ENCODE assay signal across 8 cellular contexts in genomic region chr1:40064797-40065492, GRCh38. TPM values are rescaled to one million over a fixed set of nuclear protein-coding genes. Genes with fewer than 3 reads are reported as not detected.
A peak's percentile ranks its signal among the peaks of the same experiment; 100 is the strongest.
DNase-seq lines count a peak whose midpoint lies in the region; ATAC-seq lines count a peak whose summit lies in the region.

No MANE protein-coding gene starts in this region.

- peak; percentile 94 for ATAC-seq in HG03066 (IDR thresholded peaks at IDR 0.05; ENCODE audit: low read depth, unreplicated experiment)
- ATAC-seq in sciatic nerve: peak; percentile 58

- peak; percentile 30 for DNase-seq in activated CD8-positive, alpha-beta memory T cell treated with anti-CD3 and anti-CD28 coated beads, Interleukin-2, amount 50 U/mL, for 48 hours
- no peak for DNase-seq in activated CD8-positive, alpha-beta memory T cell treated with anti-CD3 and anti-CD28 coated beads for 24 hours
- DNase-seq in UCSD-AML1 (lab: John Stamatoyannopoulos, UW; ENCODE audit: unreplicated experiment) (peak; percentile 33), sciatic nerve (ENCODE audit: low spot score) (no peak), NCI-H82 treated with DMSO at 0.1 percent for 48 hours (lab: John Stamatoyannopoulos, UW; ENCODE audit: unreplicated experiment) (no peak), amniotic stem cell (lab: John Stamatoyannopoulos, UW) (no peak)
- DNase-seq in activated effector memory CD4-positive, alpha-beta T cell treated with anti-CD3 and anti-CD28 coated beads, Interleukin-2, amount 50 U/mL, for 16 hours: no peak

- intact Hi-C loops in sciatic nerve (cut with DNase I): no loop called here

RNA-seq across cellular contexts. Expression of gene CAP1, which starts 24.4 kb away (rescaled TPM):
- total RNA-seq in sciatic nerve: 359 TPM

RNA-seq across cellular contexts. Expression of gene PPT1, which starts 32.1 kb away (rescaled TPM):
- 80.3 TPM for total RNA-seq in sciatic nerve

Comparison
In these comparisons a context has a peak if more than half of its experiments do, and no peak if none do; other contexts are left out.
1. DNase-seq: peak in activated CD8-positive, alpha-beta memory T cell treated with anti-CD3 and anti-CD28 coated beads, Interleukin-2, amount 50 U/mL, for 48 hours (single experiment) and UCSD-AML1 (single experiment); none in activated CD8-positive, alpha-beta memory T cell treated with anti-CD3 and anti-CD28 coated beads for 24 hours (single experiment), sciatic nerve (single experiment), NCI-H82 treated with DMSO at 0.1 percent for 48 hours (single experiment), amniotic stem cell (single experiment) and activated effector memory CD4-positive, alpha-beta T cell treated with anti-CD3 and anti-CD28 coated beads, Interleukin-2, amount 50 U/mL, for 16 hours (single experiment).